In the genomic region with DNA sequence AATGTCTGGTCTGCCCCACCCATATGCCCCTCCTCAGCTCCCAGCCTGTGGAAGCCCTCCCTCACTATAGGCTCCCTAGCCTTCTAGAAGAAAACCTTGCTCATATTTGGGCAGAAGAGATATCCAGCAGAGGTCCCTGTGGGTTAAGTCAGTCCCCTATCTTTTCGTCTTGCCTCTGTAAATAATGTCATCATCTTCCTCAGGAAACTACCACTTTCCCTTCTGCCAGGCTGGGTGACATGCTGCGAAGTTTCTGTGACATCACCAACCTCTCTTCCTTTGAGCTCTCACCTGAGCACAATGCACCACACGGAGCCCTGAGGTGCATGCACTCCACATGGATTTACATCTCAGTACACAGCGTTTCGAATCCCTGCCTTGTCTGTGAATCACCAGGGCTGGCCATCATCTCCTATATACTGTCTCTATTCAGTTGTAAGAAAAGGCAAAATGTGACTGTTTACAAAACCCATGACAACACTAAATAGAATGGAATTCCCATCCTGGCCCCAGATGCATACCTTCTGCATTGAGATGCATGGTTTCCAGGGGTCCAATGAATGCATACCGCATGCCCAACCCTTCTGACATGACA, we compare ENCODE assay signal across 1 cellular context.
TF ChIP-seq lines count a peak whose summit lies in the region.

No MANE protein-coding gene starts in this region.

TF ChIP-seq in GM12878, 131 proteins besides CTCF, POLR2A, EP300 and RAD21 (continued from another document):
- TF ChIP-seq GATAD2B (conservative IDR thresholded peaks at IDR 0.05; ENCODE audit: low read depth): no peak
- TF ChIP-seq IRF3 (IDR thresholded peaks at IDR 0.05): no peak
- TF ChIP-seq HCFC1 (IDR thresholded peaks at IDR 0.05; ENCODE audit: low read length): no peak
- TF ChIP-seq SUZ12 (IDR thresholded peaks at IDR 0.05; ENCODE audit: unreplicated experiment): no peak
- peak; percentile 30; the same call in 1 of the 2 replicates for TF ChIP-seq CREM (IDR thresholded peaks at IDR 0.05; ENCODE audit: low read depth)
- no peak for TF ChIP-seq ZNF622 (IDR thresholded peaks at IDR 0.05)
- no peak for TF ChIP-seq FOXM1 (IDR thresholded peaks at IDR 0.05; ENCODE audit: low read depth, low read length)
- TF ChIP-seq, protein P1, sequence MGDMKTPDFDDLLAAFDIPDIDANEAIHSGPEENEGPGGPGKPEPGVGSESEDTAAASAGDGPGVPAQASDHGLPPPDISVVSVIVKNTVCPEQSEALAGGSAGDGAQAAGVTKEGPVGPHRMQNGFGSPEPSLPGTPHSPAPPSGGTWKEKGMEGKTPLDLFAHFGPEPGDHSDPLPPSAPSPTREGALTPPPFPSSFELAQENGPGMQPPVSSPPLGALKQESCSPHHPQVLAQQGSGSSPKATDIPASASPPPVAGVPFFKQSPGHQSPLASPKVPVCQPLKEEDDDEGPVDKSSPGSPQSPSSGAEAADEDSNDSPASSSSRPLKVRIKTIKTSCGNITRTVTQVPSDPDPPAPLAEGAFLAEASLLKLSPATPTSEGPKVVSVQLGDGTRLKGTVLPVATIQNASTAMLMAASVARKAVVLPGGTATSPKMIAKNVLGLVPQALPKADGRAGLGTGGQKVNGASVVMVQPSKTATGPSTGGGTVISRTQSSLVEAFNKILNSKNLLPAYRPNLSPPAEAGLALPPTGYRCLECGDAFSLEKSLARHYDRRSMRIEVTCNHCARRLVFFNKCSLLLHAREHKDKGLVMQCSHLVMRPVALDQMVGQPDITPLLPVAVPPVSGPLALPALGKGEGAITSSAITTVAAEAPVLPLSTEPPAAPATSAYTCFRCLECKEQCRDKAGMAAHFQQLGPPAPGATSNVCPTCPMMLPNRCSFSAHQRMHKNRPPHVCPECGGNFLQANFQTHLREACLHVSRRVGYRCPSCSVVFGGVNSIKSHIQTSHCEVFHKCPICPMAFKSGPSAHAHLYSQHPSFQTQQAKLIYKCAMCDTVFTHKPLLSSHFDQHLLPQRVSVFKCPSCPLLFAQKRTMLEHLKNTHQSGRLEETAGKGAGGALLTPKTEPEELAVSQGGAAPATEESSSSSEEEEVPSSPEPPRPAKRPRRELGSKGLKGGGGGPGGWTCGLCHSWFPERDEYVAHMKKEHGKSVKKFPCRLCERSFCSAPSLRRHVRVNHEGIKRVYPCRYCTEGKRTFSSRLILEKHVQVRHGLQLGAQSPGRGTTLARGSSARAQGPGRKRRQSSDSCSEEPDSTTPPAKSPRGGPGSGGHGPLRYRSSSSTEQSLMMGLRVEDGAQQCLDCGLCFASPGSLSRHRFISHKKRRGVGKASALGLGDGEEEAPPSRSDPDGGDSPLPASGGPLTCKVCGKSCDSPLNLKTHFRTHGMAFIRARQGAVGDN (IDR thresholded peaks at IDR 0.05): no peak
- no peak for TF ChIP-seq SUPT20H (IDR thresholded peaks at IDR 0.05; ENCODE audit: borderline replicate concordance, control insufficient read depth, low read depth, low read length)
- TF ChIP-seq BRCA1 (IDR thresholded peaks at IDR 0.05; ENCODE audit: low read depth, low read length): no peak
- TF ChIP-seq USF2 (IDR thresholded peaks at IDR 0.05; ENCODE audit: borderline replicate concordance, low read depth, low read length): no peak
- no peak for TF ChIP-seq RFX5 (IDR thresholded peaks at IDR 0.05; ENCODE audit: low read depth, low read length)
- no peak for TF ChIP-seq CEBPZ (IDR thresholded peaks at IDR 0.05; ENCODE audit: low read depth, low read length)
- TF ChIP-seq CHD2 (IDR thresholded peaks at IDR 0.05; ENCODE audit: borderline replicate concordance, low read depth, low read length): no peak
- TF ChIP-seq TCF12 (IDR thresholded peaks at IDR 0.05; ENCODE audit: low read depth, low read length): no peak
TF ChIP-seq in GM12878: peak in this region for 2.
